Comparison of ENCODE assay signal across 1 cellular context in the genomic region with DNA sequence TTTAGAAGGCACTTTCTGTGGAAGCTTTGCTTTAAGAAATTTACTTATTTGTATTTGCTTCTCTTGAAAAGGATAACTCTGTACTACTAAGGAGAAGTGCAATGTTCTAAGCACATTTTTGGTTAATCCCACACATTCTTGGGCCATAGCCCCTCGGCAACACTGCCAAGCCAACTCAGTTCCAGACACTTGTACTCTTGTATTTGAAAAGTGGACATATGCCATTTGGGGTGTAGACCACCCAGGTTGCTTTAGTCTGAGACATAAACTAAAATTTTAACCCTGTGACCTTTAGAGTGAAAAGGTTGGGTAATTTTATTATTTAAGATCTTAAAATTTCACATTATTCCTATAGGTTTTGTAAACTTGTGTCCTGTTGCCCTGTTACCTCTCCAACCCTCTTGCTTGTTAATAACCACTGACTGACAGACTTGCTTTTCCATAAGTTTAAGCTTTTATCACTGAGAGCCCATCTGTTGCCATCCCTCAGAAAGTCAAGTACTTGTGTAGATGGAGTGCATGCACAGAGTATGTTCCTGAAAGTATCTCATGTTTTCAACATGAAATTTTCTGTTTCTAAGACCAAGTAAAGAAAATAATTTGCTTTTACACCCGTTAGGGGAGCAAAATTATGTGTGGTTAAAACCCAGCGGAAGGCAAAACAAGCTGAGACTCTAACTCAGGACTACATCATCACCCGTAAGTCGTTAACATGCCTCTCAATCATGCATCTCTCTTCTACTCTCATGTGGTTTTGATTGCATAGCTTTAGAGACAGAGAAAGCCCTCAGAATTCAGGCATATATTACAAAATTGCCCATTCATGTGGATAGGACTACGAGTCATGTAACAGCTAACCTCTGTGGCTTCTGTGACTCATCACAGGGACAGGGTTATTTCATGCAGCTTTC.
TF ChIP-seq lines count a peak whose summit lies in the region.

No MANE protein-coding gene starts in this region.

TF ChIP-seq in HEK293, 187 proteins besides CTCF, POLR2A, EP300 and RAD21 (continued from another document):
- no peak for TF ChIP-seq ZBTB10 (tag by site-specific recombination; IDR thresholded peaks at IDR 0.05)
